Comparison of ENCODE assay signal across 8 cellular contexts in the genomic region with DNA sequence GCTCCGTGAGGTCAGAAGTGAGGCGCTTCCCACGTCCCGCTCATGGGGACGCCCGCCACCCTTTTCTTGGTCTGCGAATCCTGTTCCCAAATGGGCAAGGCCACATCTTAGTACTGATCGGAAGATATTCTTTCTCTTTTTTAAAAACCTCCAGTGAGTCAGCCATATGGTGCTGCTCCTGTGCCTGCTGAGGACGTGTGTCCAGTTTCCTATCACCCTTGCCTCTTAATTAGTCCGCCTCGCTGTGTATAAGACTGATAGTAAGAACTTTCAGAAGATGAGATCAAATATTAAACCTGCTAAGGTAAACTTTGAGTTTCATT. TPM values are rescaled to one million over a fixed set of nuclear protein-coding genes. Genes with fewer than 3 reads are reported as not detected.
DNase-seq lines count a peak whose midpoint lies in the region; ATAC-seq and FAIRE-seq lines count a peak whose summit lies in the region.

No MANE protein-coding gene starts in this region.

- H3K4me1 ChIP-seq in CD4-positive, alpha-beta memory T cell (ENCODE audit: insufficient read depth, low read length) = peaks cover 53% of the 10 kb centered on the region
- H3K4me1 ChIP-seq in mucosa of rectum (ENCODE audit: control insufficient read depth in 2 of 2, insufficient read depth in 2 of 2, low read length in 2 of 2) = peaks cover 14 to 20% of the 10 kb centered on the region in 2 donors

- peaks cover 0 to 16% of the 10 kb centered on the region in 2 donors for H3K36me3 Mint-ChIP-seq in CD4-positive, alpha-beta memory T cell
- H3K36me3 Mint-ChIP-seq in effector memory CD8-positive, alpha-beta T cell (ENCODE audit: insufficient read depth) = peaks cover 23% of the 10 kb centered on the region

- peak overlapping the region; percentile 80 to 94 for H3K9ac ChIP-seq in mucosa of rectum (ENCODE audit: low read depth in 1 of 2, low read length in 2 of 2)

- intact Hi-C loops in CD4-positive, alpha-beta memory T cell (cut with micrococcal nuclease) = loop anchor here (1.0 to 10.0 kb wide), 5 partner anchors 62 to 1824 kb away; a partner anchor contains a TSS

- peak overlapping the region; percentile 96 to 99 (median 98) for H3K4me3 Mint-ChIP-seq in CD4-positive, alpha-beta memory T cell
- peak overlapping the region; percentile 92 to 97 for H3K4me3 Mint-ChIP-seq in effector memory CD8-positive, alpha-beta T cell

- H3K27ac ChIP-seq in CD4-positive, alpha-beta memory T cell (ENCODE audit: low read depth, low read length) = peak overlapping the region; percentile 83
- H3K27ac ChIP-seq in mucosa of rectum (ENCODE audit: low read depth in 2 of 2, low read length in 2 of 2) = peak overlapping the region; percentile 81 to 89

- H3K9me3 Mint-ChIP-seq in CD4-positive, alpha-beta memory T cell = no peaks in the 10 kb centered on the region
- no peaks in the 10 kb centered on the region for H3K9me3 Mint-ChIP-seq in effector memory CD8-positive, alpha-beta T cell

- no peaks in the 10 kb centered on the region for H3K36me3 ChIP-seq in CD4-positive, alpha-beta memory T cell (ENCODE audit: insufficient read depth, low read length)
- H3K36me3 ChIP-seq in mucosa of rectum (ENCODE audit: control insufficient read depth in 2 of 2, insufficient read depth in 2 of 2, low read length in 2 of 2) = no peaks in the 10 kb centered on the region

- ATAC-seq in GM21526 (IDR thresholded peaks at IDR 0.05; ENCODE audit: low FRiP score, unreplicated experiment) = peak; percentile 3
- ATAC-seq in effector memory CD8-positive, alpha-beta T cell (replicated peaks) = peak; percentile 12

- CTCF ChIA-PET in CD4-positive, alpha-beta memory T cell (lab: Charles Lee; ENCODE audit: partially characterized antibody) = interaction anchor here (1.0 to 2.8 kb wide), 3 partner anchors 21 to 25 kb away, joined by 3 to 7 read pairs (median 3); no protein-coding TSS in a partner anchor

- peak overlapping the region; percentile 95 to 98 (median 97) for H3K27ac Mint-ChIP-seq in CD4-positive, alpha-beta memory T cell
- peak overlapping the region; percentile 97 to 99 for H3K27ac Mint-ChIP-seq in effector memory CD8-positive, alpha-beta T cell

- POLR2A ChIA-PET in CD4-positive, alpha-beta memory T cell (lab: Charles Lee; ENCODE audit: partially characterized antibody) = interaction anchor here (0.5 to 2.1 kb wide), 9 partner anchors 8 to 1574 kb away, joined by 3 to 7 read pairs (median 3); a partner anchor contains a TSS

- H3K9me3 ChIP-seq in CD4-positive, alpha-beta memory T cell (ENCODE audit: control insufficient read depth in 1 of 2, low read length in 2 of 2) = no peaks in the 10 kb centered on the region
- no peaks in the 10 kb centered on the region for H3K9me3 ChIP-seq in mucosa of rectum (ENCODE audit: control insufficient read depth in 2 of 2, low read length in 2 of 2)

- no peaks in the 10 kb centered on the region for H3K27me3 Mint-ChIP-seq in CD4-positive, alpha-beta memory T cell
- no peaks in the 10 kb centered on the region for H3K27me3 Mint-ChIP-seq in effector memory CD8-positive, alpha-beta T cell

- DNase-seq in CD4-positive, alpha-beta memory T cell = no peak
- peak; percentile 15 for DNase-seq in NOMO-1 treated with dmso at 0.1 percent for 144 hours (lab: John Stamatoyannopoulos, UW; ENCODE audit: unreplicated experiment)
- DNase-seq in effector memory CD8-positive, alpha-beta T cell = no peak
- no peak for DNase-seq in RCC 7860 (ENCODE audit: low spot score)
- DNase-seq in NCI-H2081 treated with DMSO at 0.1 percent for 48 hours (lab: John Stamatoyannopoulos, UW) = no peak
- DNase-seq in islet precursor cell = no peak

- peak overlapping the region; percentile 78 to 99 for H3K4me3 ChIP-seq in CD4-positive, alpha-beta memory T cell (ENCODE audit: low read length in 2 of 2)
- peak overlapping the region; percentile 87 to 97 for H3K4me3 ChIP-seq in mucosa of rectum (ENCODE audit: low read length in 2 of 2)

- H3K27me3 ChIP-seq in CD4-positive, alpha-beta memory T cell (ENCODE audit: insufficient read depth, low read length) = no peaks in the 10 kb centered on the region
- H3K27me3 ChIP-seq in mucosa of rectum (ENCODE audit: control insufficient read depth in 2 of 2, insufficient read depth in 2 of 2, low read length in 2 of 2) = no peaks in the 10 kb centered on the region

- peaks cover 39 to 69% (median 49%) of the 10 kb centered on the region in 4 donors for H3K4me1 Mint-ChIP-seq in CD4-positive, alpha-beta memory T cell
- H3K4me1 Mint-ChIP-seq in effector memory CD8-positive, alpha-beta T cell (ENCODE audit: low read depth in 2 of 2) = peaks cover 33 to 49% of the 10 kb centered on the region in 2 donors

- no peak for FAIRE-seq in RCC 7860 (lab: Jason Lieb, UNC)

RNA-seq across cellular contexts. Expression of a gene that starts 0.6 kb away (rescaled TPM):
- total RNA-seq in CD4-positive, alpha-beta memory T cell = 10 to 100 TPM; 33.0 to 33.7 TPM
- 10 to 100 TPM; 33.1 to 44.5 TPM for polyA plus RNA-seq in CD4-positive, alpha-beta memory T cell

RNA-seq across cellular contexts. Expression of a gene that starts 1.1 kb away (rescaled TPM):
- total RNA-seq in CD4-positive, alpha-beta memory T cell = 10 to 100 TPM; 21.6 to 26.9 TPM
- 1 to 10 TPM; 1.7 to 4.6 TPM for polyA plus RNA-seq in CD4-positive, alpha-beta memory T cell
